Comparison of ENCODE assay signal across 2 cellular contexts in genomic region chr4:82865592-82865991, GRCh38.
TF ChIP-seq lines count a peak whose summit lies in the region.

No MANE protein-coding gene starts in this region.

TF ChIP-seq in IMR-90, 13 proteins besides CTCF, POLR2A, EP300 and RAD21:
- TF ChIP-seq RFX5 (IDR thresholded peaks at IDR 0.05; ENCODE audit: low read depth, low read length) (no peak), CEBPB (IDR thresholded peaks at IDR 0.05; ENCODE audit: low read depth, low read length) (peak; percentile 99)

TF ChIP-seq in HepG2, 621 proteins besides CTCF, POLR2A, EP300 and RAD21:
- TF ChIP-seq SAP130 (CRISPR knock-in tag; IDR thresholded peaks at IDR 0.05; ENCODE audit: low read depth) (peak; percentile 36; the same call in 1 of the 2 replicates), ETV6 (CRISPR knock-in tag; conservative IDR thresholded peaks at IDR 0.05) (no peak), ZNF652 (CRISPR knock-in tag; IDR thresholded peaks at IDR 0.05; ENCODE audit: borderline replicate concordance, low read depth) (no peak), MIER3 (CRISPR knock-in tag; IDR thresholded peaks at IDR 0.05; ENCODE audit: borderline replicate concordance) (no peak), THAP9 (CRISPR knock-in tag; IDR thresholded peaks at IDR 0.05; ENCODE audit: borderline replicate concordance) (no peak), ZSCAN29 (CRISPR knock-in tag; conservative IDR thresholded peaks at IDR 0.05) (no peak), ARNT2 (CRISPR knock-in tag; IDR thresholded peaks at IDR 0.05; ENCODE audit: low read depth) (no peak), PHF5A (CRISPR knock-in tag; IDR thresholded peaks at IDR 0.05; ENCODE audit: low read depth, unreplicated experiment) (no peak), SMAD1 (CRISPR knock-in tag; IDR thresholded peaks at IDR 0.05; ENCODE audit: borderline replicate concordance, low read depth) (no peak), CEBPB (IDR thresholded peaks at IDR 0.05; ENCODE audit: borderline replicate concordance, low read depth, low read length) (peak; percentile 82), RFXANK (CRISPR knock-in tag; IDR thresholded peaks at IDR 0.05) (no peak), MIXL1 (CRISPR knock-in tag; IDR thresholded peaks at IDR 0.05) (no peak), ZFX (CRISPR knock-in tag; IDR thresholded peaks at IDR 0.05; ENCODE audit: low read depth) (no peak), ARID2 (CRISPR knock-in tag; IDR thresholded peaks at IDR 0.05; ENCODE audit: borderline replicate concordance) (no peak), ZNF841 (CRISPR knock-in tag; IDR thresholded peaks at IDR 0.05; ENCODE audit: borderline replicate concordance) (no peak), RFX1 (IDR thresholded peaks at IDR 0.05) (peak; percentile 22; the same call in 1 of the 2 replicates), GTF2F1 (IDR thresholded peaks at IDR 0.05; ENCODE audit: low read length) (no peak), KAT2B (IDR thresholded peaks at IDR 0.05; ENCODE audit: borderline replicate concordance, low read depth, low read length) (no peak), ZNF256 (CRISPR knock-in tag; conservative IDR thresholded peaks at IDR 0.05) (no peak), ZNF891 (CRISPR knock-in tag; IDR thresholded peaks at IDR 0.05) (no peak), TERF1 (CRISPR knock-in tag; IDR thresholded peaks at IDR 0.05) (no peak), CEBPG (CRISPR knock-in tag; IDR thresholded peaks at IDR 0.05) (peak; percentile 15; the same call in 1 of the 2 replicates), ZNF232 (CRISPR knock-in tag; IDR thresholded peaks at IDR 0.05; ENCODE audit: borderline replicate concordance) (no peak)
